Comparison of ENCODE assay signal across 8 cellular contexts in genomic region chr7:152436279-152437147, GRCh38.
DNase-seq lines count a peak whose midpoint lies in the region; ATAC-seq and TF ChIP-seq lines count a peak whose summit lies in the region.

No MANE protein-coding gene starts in this region.

- ATAC-seq in HG02870 (IDR thresholded peaks at IDR 0.05; ENCODE audit: unreplicated experiment) (peak; percentile 35), GM18870 (IDR thresholded peaks at IDR 0.05; ENCODE audit: unreplicated experiment) (no peak)

- TF ChIP-seq POLR2A in GM15510 (IDR thresholded peaks at IDR 0.05; ENCODE audit: borderline replicate concordance, extremely low read depth, insufficient read length), result peak; percentile 47

- DNase-seq in NCI-H1694 (lab: John Stamatoyannopoulos, UW) (peak; percentile 58), T-helper 9 cell (peak; percentile 92), astrocyte of the hippocampus (ENCODE audit: low read depth, low spot score) (peak; percentile 98), hippocampal formation (lab: John Stamatoyannopoulos, UW) (peak; percentile 83 to 93), retina (peak; percentile 93)
